Comparison of ENCODE assay signal across 21 cellular contexts in genomic region chr19:42261763-42262162, GRCh38. TPM values are rescaled to one million over a fixed set of nuclear protein-coding genes. Genes with fewer than 3 reads are reported as not detected.
"Had no signal": no experiment of that assay in that cellular context is flagged by ENCODE, and none has a peak within 500 bp of the region (broad histone marks: within the 10 kb centered on the region; RNA-seq: fewer than 3 reads in every experiment).

No MANE protein-coding gene starts in this region.

- H3K27ac ChIP-seq: adrenal gland, ascending aorta, brain microvascular endothelial cell, lower lobe of right lung, pancreas, right lobe of liver, skin epidermis, transverse colon had no signal

- H3K27ac Mint-ChIP-seq: dendritic cell treated with granulocyte-macrophage colony-stimulating factor and Interleukin-4, amounts not matched to agents 40 ng/mL and 50 ng/mL, for 4 days; naive thymus-derived CD8-positive, alpha-beta T cell had no signal

- H3K4me1 ChIP-seq: ascending aorta, pancreas, right lobe of liver had no signal

- H3K9me3 ChIP-seq: adrenal gland, ascending aorta, lower lobe of right lung, pancreas, right lobe of liver, transverse colon had no signal

- H3K27me3 ChIP-seq: adrenal gland, ascending aorta, brain microvascular endothelial cell, pancreas, right lobe of liver, transverse colon had no signal

- DNase-seq: activated CD4-positive, alpha-beta T cell treated with anti-CD3 and anti-CD28 coated beads for 1 hour; activated CD4-positive, alpha-beta T cell treated with anti-CD3 and anti-CD28 coated beads, Interleukin-2, amount 50 U/mL, for 4 hours; activated naive CD4-positive, alpha-beta T cell treated with Interleukin-2 at 50 U/mL for 16 hours; adrenal gland; brain microvascular endothelial cell; caudate nucleus; effector CD4-positive, alpha-beta T cell; foreskin melanocyte; immature natural killer cell; lower lobe of right lung; naive thymus-derived CD8-positive, alpha-beta T cell; right lobe of liver; stimulated activated CD4-positive, alpha-beta T cell treated with anti-CD3 and anti-CD28 coated beads, Interleukin-1b, Interleukin-23, amount 100 ng/mL, for 48 hours; T-helper 9 cell; transverse colon had no signal

- H3K4me3 Mint-ChIP-seq: dendritic cell treated with granulocyte-macrophage colony-stimulating factor and Interleukin-4, amounts not matched to agents 40 ng/mL and 50 ng/mL, for 4 days; immature natural killer cell; naive thymus-derived CD8-positive, alpha-beta T cell had no signal

- H3K36me3 Mint-ChIP-seq: immature natural killer cell; naive thymus-derived CD8-positive, alpha-beta T cell had no signal

- H3K4me3 ChIP-seq: adrenal gland, ascending aorta, lower lobe of right lung, pancreas, right lobe of liver, skin epidermis, transverse colon had no signal

- ATAC-seq: left lobe of liver; lower lobe of right lung; naive thymus-derived CD8-positive, alpha-beta T cell; pancreas; right lobe of liver had no signal

- H3K36me3 ChIP-seq: adrenal gland, ascending aorta, brain microvascular endothelial cell, lower lobe of right lung, pancreas, right lobe of liver, transverse colon had no signal

- H3K9me3 Mint-ChIP-seq: dendritic cell treated with granulocyte-macrophage colony-stimulating factor and Interleukin-4, amounts not matched to agents 40 ng/mL and 50 ng/mL, for 4 days; immature natural killer cell; naive thymus-derived CD8-positive, alpha-beta T cell had no signal

- H3K27me3 Mint-ChIP-seq: naive thymus-derived CD8-positive, alpha-beta T cell had no signal

RNA-seq across cellular contexts. Expression of gene PRR19, which starts 40.2 kb away (rescaled TPM):
- total RNA-seq: ascending aorta, mesenteric fat pad had no signal
